ENCODE assay signal across 1 cellular context in genomic region chr15:44308415-44308814, GRCh38.
TF ChIP-seq lines count a peak whose summit lies in the region.

No MANE protein-coding gene starts in this region.

TF ChIP-seq in HepG2, 621 proteins besides CTCF, POLR2A, EP300 and RAD21 (continued from another document):
- TF ChIP-seq ZNF609 (CRISPR knock-in tag; IDR thresholded peaks at IDR 0.05; ENCODE audit: borderline replicate concordance) (no peak), REPIN1 (CRISPR knock-in tag; IDR thresholded peaks at IDR 0.05; ENCODE audit: borderline replicate concordance, low read depth) (no peak), PHB2 (IDR thresholded peaks at IDR 0.05; ENCODE audit: partially characterized antibody) (no peak), TAF15 (IDR thresholded peaks at IDR 0.05; ENCODE audit: low read depth, low read length, poor library complexity, severe bottlenecking) (no peak), TCF7 (IDR thresholded peaks at IDR 0.05; ENCODE audit: low read depth) (no peak), ZNF564 (CRISPR knock-in tag; IDR thresholded peaks at IDR 0.05) (no peak), SP1 (IDR thresholded peaks at IDR 0.05) (no peak), SP1 (CRISPR knock-in tag; IDR thresholded peaks at IDR 0.05) (no peak), KMT2A (CRISPR knock-in tag; IDR thresholded peaks at IDR 0.05) (no peak)
